1 cellular context compared by ENCODE assay signal in genomic region chr5:173327084-173327947, GRCh38.
TF ChIP-seq lines count a peak whose summit lies in the region.

No MANE protein-coding gene starts in this region.

TF ChIP-seq in K562, 482 proteins besides CTCF, POLR2A, EP300 and RAD21 (continued from another document and continues in another):
- TF ChIP-seq TAF7 (tag; IDR thresholded peaks at IDR 0.05) (no peak), MNT (conservative IDR thresholded peaks at IDR 0.05) (peak in 1 of 2 experiments; percentile 6; a peak in 1 of 4 replicates), ZHX1 (conservative IDR thresholded peaks at IDR 0.05; ENCODE audit: low read length) (no peak), MIER1 (IDR thresholded peaks at IDR 0.05; ENCODE audit: low read depth) (no peak), FOXA1 (IDR thresholded peaks at IDR 0.05; ENCODE audit: borderline replicate concordance) (no peak), ZNF436 (CRISPR knock-in tag; IDR thresholded peaks at IDR 0.05) (no peak), SMAD1 (IDR thresholded peaks at IDR 0.05; ENCODE audit: low read depth, low read length, partially characterized antibody) (no peak), ELF1 (tag; IDR thresholded peaks at IDR 0.05) (no peak), EZH2 (IDR thresholded peaks at IDR 0.05; ENCODE audit: borderline replicate concordance, low read depth, low read length) (no peak), POLR2G (IDR thresholded peaks at IDR 0.05; ENCODE audit: low read depth, low read length) (peak; percentile 75), CBX8 (IDR thresholded peaks at IDR 0.05; ENCODE audit: borderline replicate concordance, extremely low read depth, low read depth, low read length, poor library complexity, severe bottlenecking) (no peak), HDAC3 (IDR thresholded peaks at IDR 0.05; ENCODE audit: borderline replicate concordance, partially characterized antibody) (no peak), TCF7 (IDR thresholded peaks at IDR 0.05; ENCODE audit: borderline replicate concordance) (no peak), ZBTB7A (IDR thresholded peaks at IDR 0.05; ENCODE audit: borderline replicate concordance, control insufficient read depth, low read depth, low read length) (peak; percentile 66; the same call in 1 of the 2 replicates), ZNF830 (CRISPR knock-in tag; IDR thresholded peaks at IDR 0.05) (no peak), NKRF (IDR thresholded peaks at IDR 0.05; ENCODE audit: borderline replicate concordance) (no peak), UBTF (IDR thresholded peaks at IDR 0.05; ENCODE audit: borderline replicate concordance in 1 of 2, low read depth in 2 of 2, low read length in 2 of 2) (no peak; a peak in 1 of 4 replicates), RERE (CRISPR knock-in tag; IDR thresholded peaks at IDR 0.05; ENCODE audit: borderline replicate concordance) (no peak), RBM39 (optimal IDR thresholded peaks at IDR 0.05; ENCODE audit: low read depth, low read length) (no peak), ZBTB2 (IDR thresholded peaks at IDR 0.05) (peak; percentile 48; the same call in 1 of the 2 replicates), FOXJ3 (CRISPR knock-in tag; IDR thresholded peaks at IDR 0.05) (no peak), IRF1 (CRISPR knock-in tag; IDR thresholded peaks at IDR 0.05; ENCODE audit: borderline replicate concordance) (no peak), CREM (IDR thresholded peaks at IDR 0.05; ENCODE audit: low read depth) (no peak), ZBTB1 (CRISPR knock-in tag; IDR thresholded peaks at IDR 0.05; ENCODE audit: borderline replicate concordance, low read depth) (no peak), ATF2 (CRISPR knock-in tag; IDR thresholded peaks at IDR 0.05) (no peak), NR3C1 (CRISPR knock-in tag; IDR thresholded peaks at IDR 0.05) (0 out of 2 replicates have a peak, but pooled peaks have one; percentile 55), U2AF1 (optimal IDR thresholded peaks at IDR 0.05; ENCODE audit: low read depth, low read length) (peak; percentile 50), STAT5B (CRISPR knock-in tag; IDR thresholded peaks at IDR 0.05) (no peak), ZBTB12 (CRISPR knock-in tag; IDR thresholded peaks at IDR 0.05) (peak; percentile 2; the same call in 1 of the 2 replicates), ZNF395 (CRISPR knock-in tag; IDR thresholded peaks at IDR 0.05) (0 out of 2 replicates have a peak, but pooled peaks have one; percentile 6), KLF10 (CRISPR knock-in tag; IDR thresholded peaks at IDR 0.05) (no peak), ZNF140 (CRISPR knock-in tag; IDR thresholded peaks at IDR 0.05) (no peak), SRSF3 (IDR thresholded peaks at IDR 0.05; ENCODE audit: insufficient read depth, low read length) (0 out of 2 replicates have a peak, but pooled peaks have one; percentile 64)
